20 cellular contexts compared by ENCODE assay signal in genomic region chr7:73599916-73600315, GRCh38.
"Had no signal": no experiment of that assay in that cellular context is flagged by ENCODE, and none has a peak within 500 bp of the region (broad histone marks: within the 10 kb centered on the region; RNA-seq: fewer than 3 reads in every experiment).

No MANE protein-coding gene starts in this region.

- H3K9ac ChIP-seq: SK-N-SH had no signal

- H3K4me2 ChIP-seq: SK-N-SH had no signal

- DNase-seq: Karpas-422, KG1, MG63, NCI-H1092, NCI-H1105 treated with DMSO at 0.1 percent for 48 hours, NCI-H1417 treated with DMSO at 0.1 percent for 48 hours, NCI-H187, NCI-H2029, NCI-H2081 treated with DMSO at 0.1 percent for 48 hours, NCI-H2171, NCI-H226, NCI-H446, NCI-H510A, NCI-H524 treated with DMSO at 0.1 percent for 48 hours, NCI-H69, NCI-H774, RPMI8226, SHP77, SK-N-SH had no signal

- H3K9me3 ChIP-seq: MG63, SK-N-SH had no signal

- H3K4me3 ChIP-seq: MG63 had no signal

- H3K27me3 ChIP-seq: MG63 had no signal

- H3K27ac ChIP-seq: HL-60 had no signal

- H3K36me3 ChIP-seq: MG63 had no signal
